ENCODE assay signal across 1 cellular context in the genomic region with DNA sequence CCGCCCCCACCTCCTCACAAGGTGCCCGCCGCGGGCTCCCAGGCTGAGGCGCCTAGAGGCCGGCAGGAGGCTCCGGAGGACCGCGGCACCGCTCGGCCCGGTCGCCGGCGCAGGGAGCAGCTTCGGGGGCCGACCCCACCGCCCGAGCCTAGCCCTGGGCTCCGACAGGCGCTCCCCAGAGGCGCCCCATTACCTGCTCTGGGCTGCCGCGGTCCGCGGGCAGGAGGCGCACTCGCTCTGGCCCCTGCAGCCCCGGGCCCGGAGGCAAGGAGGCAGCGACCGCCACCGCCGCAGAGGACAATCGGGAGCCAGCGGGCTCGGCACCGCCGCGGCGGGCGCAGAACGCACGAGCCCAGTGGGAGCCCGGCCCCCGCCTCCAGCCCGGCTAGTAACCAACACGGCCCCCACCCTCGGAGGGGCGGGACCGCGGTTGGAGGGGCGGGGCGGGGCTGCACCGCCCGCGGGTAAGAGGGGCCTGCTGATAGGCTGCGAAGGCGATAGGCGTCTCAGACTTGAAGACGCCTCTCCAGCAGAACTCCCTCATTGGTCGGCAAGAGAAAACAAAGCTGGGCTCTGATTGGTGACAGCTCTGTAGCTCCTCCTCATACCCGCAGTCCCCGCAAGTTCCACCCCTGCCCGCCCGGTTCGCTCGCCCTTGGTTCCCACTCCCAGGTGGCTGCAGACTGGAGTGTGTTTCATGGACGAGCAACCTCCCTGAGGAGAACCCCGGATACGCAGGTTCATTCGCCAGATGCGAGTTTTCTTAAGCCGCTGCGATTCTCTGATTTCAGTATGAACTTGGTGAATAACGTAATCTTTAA.
TF ChIP-seq lines count a peak whose summit lies in the region.

A gene (minus strand): TSS at position 397 of the 821 bp plus-strand sequence. CDS start 64,460 bp downstream, outside the sequence.

TF ChIP-seq in liver, 16 proteins besides CTCF, POLR2A, EP300 and RAD21 (continued from another document):
- TF ChIP-seq, protein P1, sequence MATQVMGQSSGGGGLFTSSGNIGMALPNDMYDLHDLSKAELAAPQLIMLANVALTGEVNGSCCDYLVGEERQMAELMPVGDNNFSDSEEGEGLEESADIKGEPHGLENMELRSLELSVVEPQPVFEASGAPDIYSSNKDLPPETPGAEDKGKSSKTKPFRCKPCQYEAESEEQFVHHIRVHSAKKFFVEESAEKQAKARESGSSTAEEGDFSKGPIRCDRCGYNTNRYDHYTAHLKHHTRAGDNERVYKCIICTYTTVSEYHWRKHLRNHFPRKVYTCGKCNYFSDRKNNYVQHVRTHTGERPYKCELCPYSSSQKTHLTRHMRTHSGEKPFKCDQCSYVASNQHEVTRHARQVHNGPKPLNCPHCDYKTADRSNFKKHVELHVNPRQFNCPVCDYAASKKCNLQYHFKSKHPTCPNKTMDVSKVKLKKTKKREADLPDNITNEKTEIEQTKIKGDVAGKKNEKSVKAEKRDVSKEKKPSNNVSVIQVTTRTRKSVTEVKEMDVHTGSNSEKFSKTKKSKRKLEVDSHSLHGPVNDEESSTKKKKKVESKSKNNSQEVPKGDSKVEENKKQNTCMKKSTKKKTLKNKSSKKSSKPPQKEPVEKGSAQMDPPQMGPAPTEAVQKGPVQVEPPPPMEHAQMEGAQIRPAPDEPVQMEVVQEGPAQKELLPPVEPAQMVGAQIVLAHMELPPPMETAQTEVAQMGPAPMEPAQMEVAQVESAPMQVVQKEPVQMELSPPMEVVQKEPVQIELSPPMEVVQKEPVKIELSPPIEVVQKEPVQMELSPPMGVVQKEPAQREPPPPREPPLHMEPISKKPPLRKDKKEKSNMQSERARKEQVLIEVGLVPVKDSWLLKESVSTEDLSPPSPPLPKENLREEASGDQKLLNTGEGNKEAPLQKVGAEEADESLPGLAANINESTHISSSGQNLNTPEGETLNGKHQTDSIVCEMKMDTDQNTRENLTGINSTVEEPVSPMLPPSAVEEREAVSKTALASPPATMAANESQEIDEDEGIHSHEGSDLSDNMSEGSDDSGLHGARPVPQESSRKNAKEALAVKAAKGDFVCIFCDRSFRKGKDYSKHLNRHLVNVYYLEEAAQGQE (IDR thresholded peaks at IDR 0.05) = peak; percentile 54
- TF ChIP-seq FOXA1 (IDR thresholded peaks at IDR 0.05) (no peak), YY1 (IDR thresholded peaks at IDR 0.05) (peak; percentile 59)
- TF ChIP-seq, protein P2, sequence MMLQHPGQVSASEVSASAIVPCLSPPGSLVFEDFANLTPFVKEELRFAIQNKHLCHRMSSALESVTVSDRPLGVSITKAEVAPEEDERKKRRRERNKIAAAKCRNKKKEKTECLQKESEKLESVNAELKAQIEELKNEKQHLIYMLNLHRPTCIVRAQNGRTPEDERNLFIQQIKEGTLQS (IDR thresholded peaks at IDR 0.05) = no peak
TF ChIP-seq in liver: peak in this region for 8.
